In the genomic region with DNA sequence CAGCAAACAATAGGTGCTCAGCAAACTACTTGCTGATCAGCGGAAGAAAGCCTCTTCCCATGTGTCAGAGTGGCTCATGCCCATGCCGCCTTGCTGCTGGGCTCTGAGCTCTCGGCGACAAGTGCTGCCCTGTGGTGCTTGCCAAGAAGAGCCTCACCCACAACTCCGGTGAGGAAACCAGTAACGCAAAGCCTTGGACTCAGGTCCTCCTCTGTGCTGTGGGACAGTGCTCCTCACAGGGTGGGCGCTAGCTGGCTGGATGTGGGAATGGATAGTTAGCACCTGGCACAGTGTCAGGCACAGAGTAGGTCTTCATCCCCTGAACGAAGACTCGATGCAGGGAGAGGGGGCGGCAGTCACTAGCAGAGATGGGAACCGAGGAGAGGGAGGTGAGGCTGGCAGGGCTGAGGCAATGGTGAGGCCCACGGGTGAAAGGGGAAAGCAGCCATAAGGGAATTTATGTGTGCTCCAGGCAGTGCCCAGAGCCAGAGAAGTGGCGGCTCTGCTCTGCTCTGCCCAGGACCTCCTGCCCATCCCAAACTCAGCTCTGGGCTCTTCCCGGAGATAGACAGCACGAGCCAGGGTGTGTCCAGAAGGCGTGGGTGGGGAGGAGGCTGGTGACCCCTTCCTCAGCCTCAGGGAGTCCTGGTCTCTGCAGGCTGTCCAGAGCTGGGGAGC, we compare ENCODE assay signal across 10 cellular contexts. TPM values are rescaled to one million over a fixed set of nuclear protein-coding genes. Genes with fewer than 3 reads are reported as not detected.
DNase-seq lines count a peak whose midpoint lies in the region; ATAC-seq and TF ChIP-seq lines count a peak whose summit lies in the region.
"Had no signal": no experiment of that assay in that cellular context is flagged by ENCODE, and none has a peak within 500 bp of the region (broad histone marks: within the 10 kb centered on the region; RNA-seq: fewer than 3 reads in every experiment).

No MANE protein-coding gene starts in this region.

- no peaks in the 10 kb centered on the region for H3K9me3 Mint-ChIP-seq in activated naive CD4-positive, alpha-beta T cell treated with anti-CD3 and anti-CD28 coated beads, Interleukin-2, amount 50 U/mL, for 24 hours
- H3K9me3 Mint-ChIP-seq in activated naive CD8-positive, alpha-beta T cell treated with anti-CD3 and anti-CD28 coated beads for 36 hours, result no peaks in the 10 kb centered on the region
- H3K9me3 Mint-ChIP-seq in memory B cell, result no peaks in the 10 kb centered on the region
- no peaks in the 10 kb centered on the region for H3K9me3 Mint-ChIP-seq in type B pancreatic cell

- DNase-seq in activated naive CD4-positive, alpha-beta T cell treated with anti-CD3 and anti-CD28 coated beads, Interleukin-2, amount 50 U/mL, for 16 hours, result no peak
- DNase-seq in activated naive CD8-positive, alpha-beta T cell treated with anti-CD3 and anti-CD28 coated beads for 36 hours, result no peak
- DNase-seq in memory B cell (ENCODE audit: low spot score in 2 of 2) (no peak), type B pancreatic cell (ENCODE audit: extremely low spot score, unreplicated experiment) (no peak), NCI-H2171 (lab: John Stamatoyannopoulos, UW) (no peak)
- no peak for DNase-seq in stimulated activated CD4-positive, alpha-beta T cell treated with anti-CD3 and anti-CD28 coated beads, Interleukin-1b, Interleukin-23, amount 100 ng/mL, for 48 hours
- DNase-seq: activated CD4-positive, CD25-positive, alpha-beta regulatory T cell; NCI-H1694 treated with DMSO at 0.1 percent for 48 hours had no signal

- H3K4me3 Mint-ChIP-seq in activated naive CD4-positive, alpha-beta T cell treated with anti-CD3 and anti-CD28 coated beads, Interleukin-2, amount 50 U/mL, for 24 hours, result peak overlapping the region; percentile 83
- peak overlapping the region; percentile 15 for H3K4me3 Mint-ChIP-seq in activated naive CD8-positive, alpha-beta T cell treated with anti-CD3 and anti-CD28 coated beads for 36 hours
- H3K4me3 Mint-ChIP-seq in memory B cell (peak overlapping the region; percentile 86), type B pancreatic cell (no peak overlapping the region)

- peak overlapping the region; percentile 94 for H3K27ac Mint-ChIP-seq in activated naive CD4-positive, alpha-beta T cell treated with anti-CD3 and anti-CD28 coated beads, Interleukin-2, amount 50 U/mL, for 24 hours
- H3K27ac Mint-ChIP-seq in activated naive CD8-positive, alpha-beta T cell treated with anti-CD3 and anti-CD28 coated beads for 36 hours, result peak overlapping the region; percentile 93
- H3K27ac Mint-ChIP-seq in memory B cell (peak overlapping the region; percentile 96), type B pancreatic cell (peak overlapping the region; percentile 13)

- TF ChIP-seq CTCF in type B pancreatic cell (conservative IDR thresholded peaks at IDR 0.05), result no peak

- H3K27me3 Mint-ChIP-seq in activated naive CD4-positive, alpha-beta T cell treated with anti-CD3 and anti-CD28 coated beads, Interleukin-2, amount 50 U/mL, for 24 hours, result no peaks in the 10 kb centered on the region
- no peaks in the 10 kb centered on the region for H3K27me3 Mint-ChIP-seq in activated naive CD8-positive, alpha-beta T cell treated with anti-CD3 and anti-CD28 coated beads for 36 hours
- no peaks in the 10 kb centered on the region for H3K27me3 Mint-ChIP-seq in memory B cell
- peaks cover 3% of the 10 kb centered on the region for H3K27me3 Mint-ChIP-seq in type B pancreatic cell

- ATAC-seq in memory B cell (ENCODE audit: low read depth) (no peak), GM19452 (IDR thresholded peaks at IDR 0.05; ENCODE audit: unreplicated experiment) (no peak)

- H3K36me3 Mint-ChIP-seq in activated naive CD4-positive, alpha-beta T cell treated with anti-CD3 and anti-CD28 coated beads, Interleukin-2, amount 50 U/mL, for 24 hours, result no peaks in the 10 kb centered on the region
- peaks cover 2% of the 10 kb centered on the region for H3K36me3 Mint-ChIP-seq in activated naive CD8-positive, alpha-beta T cell treated with anti-CD3 and anti-CD28 coated beads for 36 hours
- peaks cover 15% of the 10 kb centered on the region for H3K36me3 Mint-ChIP-seq in memory B cell
- no peaks in the 10 kb centered on the region for H3K36me3 Mint-ChIP-seq in type B pancreatic cell

- H3K4me1 Mint-ChIP-seq in activated naive CD4-positive, alpha-beta T cell treated with anti-CD3 and anti-CD28 coated beads, Interleukin-2, amount 50 U/mL, for 24 hours, result peaks cover 40% of the 10 kb centered on the region
- H3K4me1 Mint-ChIP-seq in activated naive CD8-positive, alpha-beta T cell treated with anti-CD3 and anti-CD28 coated beads for 36 hours, result peaks cover 35% of the 10 kb centered on the region
- peaks cover 51% of the 10 kb centered on the region for H3K4me1 Mint-ChIP-seq in memory B cell
- peaks cover 20% of the 10 kb centered on the region for H3K4me1 Mint-ChIP-seq in type B pancreatic cell (ENCODE audit: unreplicated experiment)

RNA-seq across cellular contexts. Expression of gene IQSEC1, which starts 55.7 kb away (rescaled TPM):
- total RNA-seq in activated naive CD8-positive, alpha-beta T cell treated with anti-CD3 and anti-CD28 coated beads for 36 hours, result 10 to 100 TPM; 20.1 to 22.2 TPM
- total RNA-seq in type B pancreatic cell (ENCODE audit: low replicate concordance), result 28.5 and 33.1 TPM in 2 replicates

Comparison
In these comparisons a context has a peak if more than half of its experiments do, and no peak if none do; other contexts are left out.
1. H3K27ac Mint-ChIP-seq: peak in every context shown above with its lines; median percentile 96 in memory B cell; 94 in activated naive CD4-positive, alpha-beta T cell treated with anti-CD3 and anti-CD28 coated beads, Interleukin-2, amount 50 U/mL, for 24 hours; 93 in activated naive CD8-positive, alpha-beta T cell treated with anti-CD3 and anti-CD28 coated beads for 36 hours; 13 in type B pancreatic cell.